9 cellular contexts compared by ENCODE assay signal in genomic region chr14:24437020-24437735, GRCh38. TPM values are rescaled to one million over a fixed set of nuclear protein-coding genes. Genes with fewer than 3 reads are reported as not detected.
DNase-seq lines count a peak whose midpoint lies in the region; ATAC-seq and TF ChIP-seq lines count a peak whose summit lies in the region.
"Had no signal": no experiment of that assay in that cellular context is flagged by ENCODE, and none has a peak within 500 bp of the region (broad histone marks: within the 10 kb centered on the region; RNA-seq: fewer than 3 reads in every experiment).

No MANE protein-coding gene starts in this region.

- no peaks in the 10 kb centered on the region for H3K27me3 ChIP-seq in CD8-positive, alpha-beta T cell (ENCODE audit: insufficient read depth, low read length)
- H3K27me3 ChIP-seq in Loucy (ENCODE audit: insufficient read depth, low read length, poor library complexity, severe bottlenecking) (no peaks in the 10 kb centered on the region), body of pancreas (no peaks in the 10 kb centered on the region)

- H3K9me2 ChIP-seq in Loucy (replicated peaks; ENCODE audit: low read depth, low read length) = no peaks in the 10 kb centered on the region

- H3K4me3 ChIP-seq in CD8-positive, alpha-beta T cell (ENCODE audit: low read depth, low read length) = no peak overlapping the region
- H3K4me3 ChIP-seq in Loucy (ENCODE audit: low read length, poor library complexity, severe bottlenecking) (peak overlapping the region; percentile 69), body of pancreas (no peak overlapping the region)

- CTCF ChIA-PET in CD8-positive, alpha-beta T cell (lab: Charles Lee) = interaction anchor here (0.7 to 12.5 kb wide), 17 partner anchors 11 to 967 kb away, joined by 3 to 442 read pairs (median 5); partner anchors contain the start of genes ADCY4, DCAF11, DHRS1 and NOP9

- no peaks in the 10 kb centered on the region for H3K9me3 Mint-ChIP-seq in CD8-positive, alpha-beta T cell
- H3K9me3 Mint-ChIP-seq in neural crest cell = no peaks in the 10 kb centered on the region

- H3K36me3 ChIP-seq in CD8-positive, alpha-beta T cell (ENCODE audit: insufficient read depth, low read length) = peaks cover 51% of the 10 kb centered on the region
- peaks cover 14% of the 10 kb centered on the region; the same call in 1 of the 2 replicates for H3K36me3 ChIP-seq in Loucy (ENCODE audit: insufficient read depth, low read length)
- peaks cover 9 to 16% of the 10 kb centered on the region in 2 donors for H3K36me3 ChIP-seq in body of pancreas (replicated peaks in 1 of 2; ENCODE audit: insufficient read depth in 1 of 2, low read depth in 2 of 2)

- H3K9me3 ChIP-seq in CD8-positive, alpha-beta T cell (ENCODE audit: low read length) = no peaks in the 10 kb centered on the region
- H3K9me3 ChIP-seq in Loucy (ENCODE audit: insufficient read depth, low read depth, low read length) (no peaks in the 10 kb centered on the region), body of pancreas (no peaks in the 10 kb centered on the region)

- intact Hi-C loops in CD8-positive, alpha-beta T cell (cut with DNase I, micrococcal nuclease) = loop anchor here in 1 of 2 experiments (5.0 to 10.0 kb wide), 2 partner anchors 425 to 882 kb away; partner anchors contain the start of genes THTPA and ZFHX2
- intact Hi-C loops in body of pancreas (cut with DNase I) = loop anchor here (10.0 kb wide), 1 partner anchor 102 kb away; the partner anchor contains the start of genes ADCY4 and RIPK3
- intact Hi-C loops in head of caudate nucleus (cut with DNase I) = loop anchor here (5.0 kb wide), 1 partner anchor 105 kb away; no protein-coding TSS in a partner anchor

- H3K27ac Mint-ChIP-seq in CD8-positive, alpha-beta T cell = peak overlapping the region; percentile 66
- no peak overlapping the region for H3K27ac Mint-ChIP-seq in neural crest cell (ENCODE audit: unreplicated experiment)

- H3K36me3 Mint-ChIP-seq in CD8-positive, alpha-beta T cell = peaks cover 82% of the 10 kb centered on the region
- H3K36me3 Mint-ChIP-seq in neural crest cell (ENCODE audit: low read depth) = peaks cover 5% of the 10 kb centered on the region

- peak overlapping the region; percentile 81 for H3K9ac ChIP-seq in Loucy (ENCODE audit: low read depth, low read length, poor library complexity, severe bottlenecking)

- no peak for ATAC-seq in CD8-positive, alpha-beta T cell
- ATAC-seq in body of pancreas = no peak
- no peak for ATAC-seq in HG02852 (IDR thresholded peaks at IDR 0.05; ENCODE audit: unreplicated experiment)
- no peak for ATAC-seq in HG02938 (IDR thresholded peaks at IDR 0.05; ENCODE audit: unreplicated experiment)

- POLR2A ChIA-PET in CD8-positive, alpha-beta T cell (lab: Charles Lee) = interaction anchor here (0.7 to 2.6 kb wide), 9 partner anchors 13 to 322 kb away, joined by 3 to 25 read pairs (median 4); partner anchors contain the start of genes DCAF11, LTB4R2, NRL and PSME1

- no peak for TF ChIP-seq POLR2A in body of pancreas (IDR thresholded peaks at IDR 0.05)

- peaks cover 47% of the 10 kb centered on the region for H3K79me2 ChIP-seq in Loucy (ENCODE audit: insufficient read depth, low read length)

- no peak for DNase-seq in CD8-positive, alpha-beta T cell
- DNase-seq in body of pancreas = no peak
- no peak for DNase-seq in neural crest cell (ENCODE audit: low read depth, low spot score)
- no peak for DNase-seq in head of caudate nucleus
- DNase-seq in putamen (ENCODE audit: low spot score) = no peak
- DNase-seq: activated CD4-positive, alpha-beta T cell treated with anti-CD3 and anti-CD28 coated beads, Interleukin-2, amount 50 U/mL, for 48 hours had no signal

- peaks cover 16% of the 10 kb centered on the region for H4K20me1 ChIP-seq in Loucy (ENCODE audit: insufficient read depth, low read length, poor library complexity, severe bottlenecking)

- TF ChIP-seq CTCF in CD8-positive, alpha-beta T cell (IDR thresholded peaks at IDR 0.05) = peak; percentile 16
- TF ChIP-seq CTCF in Loucy (conservative IDR thresholded peaks at IDR 0.05; ENCODE audit: low read length) (peak; percentile 22; the same call in 1 of the 2 replicates), body of pancreas (IDR thresholded peaks at IDR 0.05) (no peak), neural crest cell (conservative IDR thresholded peaks at IDR 0.05) (peak; percentile 13)

- no peak overlapping the region for H2AFZ ChIP-seq in Loucy (ENCODE audit: low read length)

- H3K4me1 ChIP-seq in CD8-positive, alpha-beta T cell (ENCODE audit: insufficient read depth, low read length) = peaks cover 42% of the 10 kb centered on the region
- H3K4me1 ChIP-seq in Loucy (ENCODE audit: insufficient read depth, low read length, poor library complexity, severe bottlenecking) (peaks cover 64% of the 10 kb centered on the region), body of pancreas (peaks cover 42% of the 10 kb centered on the region)

- no peaks in the 10 kb centered on the region for H3K27me3 Mint-ChIP-seq in CD8-positive, alpha-beta T cell (ENCODE audit: low read depth)
- no peaks in the 10 kb centered on the region for H3K27me3 Mint-ChIP-seq in neural crest cell (ENCODE audit: low read depth)

- no peak overlapping the region for H3K27ac ChIP-seq in CD8-positive, alpha-beta T cell (ENCODE audit: low read depth, low read length)
- peak overlapping the region in 3 of 4 donors; percentile 25 to 58 (median 27) for H3K27ac ChIP-seq in body of pancreas

- peaks cover 50% of the 10 kb centered on the region for H3K4me1 Mint-ChIP-seq in CD8-positive, alpha-beta T cell (ENCODE audit: low read depth)
- H3K4me1 Mint-ChIP-seq in neural crest cell = peaks cover 27% of the 10 kb centered on the region

- 0 out of 2 replicates have a peak, but pooled peaks cover 5% of the 10 kb centered on the region for H3F3A ChIP-seq in Loucy (ENCODE audit: low read depth)

- 67 to 84% methylated on average over 9 to 12 of the region's 12 CpGs for WGBS in body of pancreas, 2 donors

- H3K4me2 ChIP-seq in Loucy (ENCODE audit: low read depth, low read length, poor library complexity, severe bottlenecking) = peak overlapping the region; percentile 80

- peak overlapping the region; percentile 22 for H3K4me3 Mint-ChIP-seq in CD8-positive, alpha-beta T cell
- peak overlapping the region; percentile 85 for H3K4me3 Mint-ChIP-seq in neural crest cell

RNA-seq across cellular contexts. Expression of gene SDR39U1, which starts 5.4 kb away (rescaled TPM):
- total RNA-seq in CD8-positive, alpha-beta T cell = 10 to 100 TPM; 75.0 to 84.4 TPM
- 10 to 100 TPM; 34.8 to 63.6 TPM for total RNA-seq in body of pancreas
- 64.6 and 76.7 TPM in 2 replicates for total RNA-seq in neural crest cell

RNA-seq across cellular contexts. Expression of gene KHNYN, which starts 7.4 kb away (rescaled TPM):
- 100 to 1,000 TPM; 158 to 163 TPM for total RNA-seq in CD8-positive, alpha-beta T cell
- 10 to 100 TPM; 43.8 TPM for total RNA-seq in body of pancreas
- 49.3 and 52.3 TPM in 2 replicates for total RNA-seq in neural crest cell

RNA-seq across cellular contexts. Expression of gene CBLN3, which starts 7.7 kb away (rescaled TPM):
- total RNA-seq in CD8-positive, alpha-beta T cell = 1 to 10 TPM; 1.1 to 1.6 TPM
- 1 to 10 TPM in 1 of 2 donors, under 1 TPM in 1; 0.33 to 4.9 TPM for total RNA-seq in body of pancreas
- 0.86 and 1.0 TPM in 2 replicates for total RNA-seq in neural crest cell

RNA-seq across cellular contexts. Expression of gene NYNRIN, which starts 38.4 kb away (rescaled TPM):
- under 1 TPM in 1 of 2 experiments, not detected in 1; 0.06 TPM for total RNA-seq in CD8-positive, alpha-beta T cell
- total RNA-seq in body of pancreas (1 to 10 TPM; 7.3 to 7.5 TPM), neural crest cell (10.3 and 10.4 TPM in 2 replicates)

Comparison
In these comparisons a context has a peak if more than half of its experiments do, and no peak if none do; other contexts are left out.
1. CTCF ChIP-seq: peak in CD8-positive, alpha-beta T cell (single experiment), Loucy (single experiment) and neural crest cell (single experiment); none in body of pancreas (0 of 7).